Comparison of ENCODE assay signal across 9 cellular contexts in genomic region chr12:29428630-29429029, GRCh38. TPM values are rescaled to one million over a fixed set of nuclear protein-coding genes. Genes with fewer than 3 reads are reported as not detected.
A peak's percentile ranks its signal among the peaks of the same experiment; 100 is the strongest.
DNase-seq lines count a peak whose midpoint lies in the region; ATAC-seq lines count a peak whose summit lies in the region.
"Had no signal": no experiment of that assay in that cellular context is flagged by ENCODE, and none has a peak within 500 bp of the region (broad histone marks: within the 10 kb centered on the region; RNA-seq: fewer than 3 reads in every experiment).

No MANE protein-coding gene starts in this region.

- no peaks in the 10 kb centered on the region for H3K9me3 ChIP-seq in naive thymus-derived CD4-positive, alpha-beta T cell (ENCODE audit: control insufficient read depth in 2 of 3, low read length in 3 of 3)

- no peaks in the 10 kb centered on the region for H3K27me3 ChIP-seq in naive thymus-derived CD4-positive, alpha-beta T cell (ENCODE audit: control insufficient read depth in 2 of 2, insufficient read depth in 2 of 2, low read length in 2 of 2)

- H3K4me3 Mint-ChIP-seq in activated naive CD8-positive, alpha-beta T cell treated with anti-CD3 and anti-CD28 coated beads, Interleukin-2, amount 50 U/mL, for 24 hours: no peak overlapping the region
- H3K4me3 Mint-ChIP-seq in naive thymus-derived CD4-positive, alpha-beta T cell: no peak overlapping the region
- no peak overlapping the region for H3K4me3 Mint-ChIP-seq in effector memory CD8-positive, alpha-beta T cell

- no peaks in the 10 kb centered on the region for H3K4me1 ChIP-seq in naive thymus-derived CD4-positive, alpha-beta T cell (ENCODE audit: control insufficient read depth in 2 of 2, insufficient read depth in 2 of 2, low read length in 2 of 2)

- POLR2A ChIA-PET in naive thymus-derived CD4-positive, alpha-beta T cell (lab: Charles Lee): no interaction called here

- no peak for DNase-seq in activated naive CD8-positive, alpha-beta T cell treated with anti-CD3 and anti-CD28 coated beads, Interleukin-2, amount 50 U/mL, for 24 hours
- DNase-seq in naive thymus-derived CD4-positive, alpha-beta T cell: no peak
- no peak for DNase-seq in effector memory CD8-positive, alpha-beta T cell
- DNase-seq in mucosa of gallbladder (ENCODE audit: low spot score): no peak
- no peak for DNase-seq in UCSD-AML1 (lab: John Stamatoyannopoulos, UW; ENCODE audit: unreplicated experiment)

- no peak overlapping the region for H3K4me3 ChIP-seq in naive thymus-derived CD4-positive, alpha-beta T cell (ENCODE audit: low read length)

- CTCF ChIA-PET in naive thymus-derived CD4-positive, alpha-beta T cell (lab: Charles Lee): interaction anchor here (0.6 to 1.1 kb wide), 2 partner anchors 53 to 338 kb away, joined by 3 read pairs; no protein-coding TSS in a partner anchor

- no peaks in the 10 kb centered on the region for H3K36me3 Mint-ChIP-seq in activated naive CD8-positive, alpha-beta T cell treated with anti-CD3 and anti-CD28 coated beads, Interleukin-2, amount 50 U/mL, for 24 hours (ENCODE audit: low read depth)
- no peaks in the 10 kb centered on the region for H3K36me3 Mint-ChIP-seq in naive thymus-derived CD4-positive, alpha-beta T cell
- H3K36me3 Mint-ChIP-seq in effector memory CD8-positive, alpha-beta T cell (ENCODE audit: insufficient read depth): no peaks in the 10 kb centered on the region

- peak; percentile 40 for ATAC-seq in GM18520 (IDR thresholded peaks at IDR 0.05; ENCODE audit: unreplicated experiment)
- ATAC-seq in HG03060 (IDR thresholded peaks at IDR 0.05; ENCODE audit: low read depth, unreplicated experiment): peak; percentile 58
- peak; percentile 65 for ATAC-seq in activated naive CD8-positive, alpha-beta T cell treated with anti-CD3 and anti-CD28 coated beads, Interleukin-2, amount 50 U/mL, for 24 hours
- ATAC-seq in naive thymus-derived CD4-positive, alpha-beta T cell: peak; percentile 84
- ATAC-seq in effector memory CD8-positive, alpha-beta T cell (replicated peaks): no peak
- ATAC-seq in HG02763 (IDR thresholded peaks at IDR 0.05; ENCODE audit: unreplicated experiment): no peak

- H3K27ac ChIP-seq in naive thymus-derived CD4-positive, alpha-beta T cell (ENCODE audit: low read depth, low read length): no peak overlapping the region
- H3K27ac ChIP-seq: KMS-11 had no signal

- H3K4me1 Mint-ChIP-seq in activated naive CD8-positive, alpha-beta T cell treated with anti-CD3 and anti-CD28 coated beads, Interleukin-2, amount 50 U/mL, for 24 hours: peaks cover 6% of the 10 kb centered on the region
- peaks cover 0 to 5% (median 0%) of the 10 kb centered on the region in 7 donors for H3K4me1 Mint-ChIP-seq in naive thymus-derived CD4-positive, alpha-beta T cell
- H3K4me1 Mint-ChIP-seq in effector memory CD8-positive, alpha-beta T cell (ENCODE audit: low read depth in 2 of 2): no peaks in the 10 kb centered on the region

- H3K36me3 ChIP-seq in naive thymus-derived CD4-positive, alpha-beta T cell (ENCODE audit: control insufficient read depth in 2 of 3, insufficient read depth in 3 of 3, low read length in 3 of 3): no peaks in the 10 kb centered on the region

- peaks cover 11% of the 10 kb centered on the region for H3K27me3 Mint-ChIP-seq in activated naive CD8-positive, alpha-beta T cell treated with anti-CD3 and anti-CD28 coated beads, Interleukin-2, amount 50 U/mL, for 24 hours
- peaks cover 0 to 16% (median 10%) of the 10 kb centered on the region in 5 donors for H3K27me3 Mint-ChIP-seq in naive thymus-derived CD4-positive, alpha-beta T cell
- peaks cover 29% of the 10 kb centered on the region in 2 donors for H3K27me3 Mint-ChIP-seq in effector memory CD8-positive, alpha-beta T cell

- H3K9me3 Mint-ChIP-seq in activated naive CD8-positive, alpha-beta T cell treated with anti-CD3 and anti-CD28 coated beads, Interleukin-2, amount 50 U/mL, for 24 hours: no peaks in the 10 kb centered on the region
- peaks cover 0 to 2% (median under 1%) of the 10 kb centered on the region in 11 donors for H3K9me3 Mint-ChIP-seq in naive thymus-derived CD4-positive, alpha-beta T cell
- H3K9me3 Mint-ChIP-seq in effector memory CD8-positive, alpha-beta T cell: no peaks in the 10 kb centered on the region

- intact Hi-C loops in naive thymus-derived CD4-positive, alpha-beta T cell (cut with micrococcal nuclease): loop anchor here in 1 of 2 donors (1.0 to 5.0 kb wide), 6 partner anchors 47 to 355 kb away; partner anchors contain the start of gene ERGIC2

- H3K27ac Mint-ChIP-seq in activated naive CD8-positive, alpha-beta T cell treated with anti-CD3 and anti-CD28 coated beads, Interleukin-2, amount 50 U/mL, for 24 hours: no peak overlapping the region
- H3K27ac Mint-ChIP-seq in naive thymus-derived CD4-positive, alpha-beta T cell: no peak overlapping the region
- no peak overlapping the region for H3K27ac Mint-ChIP-seq in effector memory CD8-positive, alpha-beta T cell

RNA-seq across cellular contexts. Expression of gene ERGIC2, which starts 47.7 kb away (rescaled TPM):
- total RNA-seq in naive thymus-derived CD4-positive, alpha-beta T cell: 10 to 100 TPM; 36.0 to 85.7 (median 78.6) TPM
- polyA plus RNA-seq in naive thymus-derived CD4-positive, alpha-beta T cell: 10 to 100 TPM; 55.9 to 84.3 TPM
- total RNA-seq in mucosa of gallbladder: 74.6 TPM

Comparison
In these comparisons a context has a peak if more than half of its experiments do, and no peak if none do; other contexts are left out.
1. ATAC-seq: peak in GM18520 (single experiment), HG03060 (single experiment), activated naive CD8-positive, alpha-beta T cell treated with anti-CD3 and anti-CD28 coated beads, Interleukin-2, amount 50 U/mL, for 24 hours (single experiment) and naive thymus-derived CD4-positive, alpha-beta T cell (single experiment); none in effector memory CD8-positive, alpha-beta T cell (single experiment) and HG02763 (single experiment).